Comparison of ENCODE assay signal across 10 cellular contexts in genomic region chr20:46027245-46027853, GRCh38. TPM values are rescaled to one million over a fixed set of nuclear protein-coding genes. Genes with fewer than 3 reads are reported as not detected.
DNase-seq lines count a peak whose midpoint lies in the region; ATAC-seq, FAIRE-seq and TF ChIP-seq lines count a peak whose summit lies in the region.
"Had no signal": no experiment of that assay in that cellular context is flagged by ENCODE, and none has a peak within 500 bp of the region (broad histone marks: within the 10 kb centered on the region; RNA-seq: fewer than 3 reads in every experiment).

No MANE protein-coding gene starts in this region.

- no peak overlapping the region for H3K27ac Mint-ChIP-seq in chondrocyte (ENCODE audit: unreplicated experiment)
- H3K27ac Mint-ChIP-seq: activated naive CD8-positive, alpha-beta T cell had no signal

- H3K9me3 Mint-ChIP-seq in chondrocyte (ENCODE audit: low read depth), result no peaks in the 10 kb centered on the region

- peak; percentile 63 for DNase-seq in DMS53 (lab: John Stamatoyannopoulos, UW)
- peak; percentile 82 for DNase-seq in HTR-8/SVneo (ENCODE audit: insufficient read length, low spot score)
- peak; percentile 59 for DNase-seq in amniotic epithelial cell (ENCODE audit: low read depth)
- no peak for DNase-seq in left lobe of liver (ENCODE audit: low spot score)
- no peak for DNase-seq in chondrocyte (ENCODE audit: low spot score)
- no peak for DNase-seq in COR-L47 (lab: John Stamatoyannopoulos, UW)
- DNase-seq: NCI-H187 treated with DMSO at 0.1 percent for 48 hours had no signal

- no peaks in the 10 kb centered on the region for H3K36me3 Mint-ChIP-seq in chondrocyte (ENCODE audit: low read depth)
- H3K36me3 Mint-ChIP-seq: activated naive CD8-positive, alpha-beta T cell had no signal

- H3K4me3 Mint-ChIP-seq in chondrocyte (ENCODE audit: unreplicated experiment), result no peak overlapping the region
- H3K4me3 Mint-ChIP-seq: activated naive CD8-positive, alpha-beta T cell had no signal

- no peaks in the 10 kb centered on the region for H3K4me1 Mint-ChIP-seq in chondrocyte (ENCODE audit: low read depth)

- peaks cover 60% of the 10 kb centered on the region for H3K27me3 Mint-ChIP-seq in chondrocyte (ENCODE audit: low read depth)

- TF ChIP-seq CTCF in chondrocyte (IDR thresholded peaks at IDR 0.05), result no peak

- no peak for FAIRE-seq in HTR-8/SVneo (lab: Jason Lieb, UNC)

- peak; percentile 38 for ATAC-seq in left lobe of liver
- ATAC-seq in HG03342 (IDR thresholded peaks at IDR 0.05; ENCODE audit: unreplicated experiment), result no peak
- no peak for ATAC-seq in GM21515 (IDR thresholded peaks at IDR 0.05; ENCODE audit: unreplicated experiment)

RNA-seq across cellular contexts. Expression of gene SLC12A5, which starts 1.7 kb away (rescaled TPM):
- total RNA-seq in left lobe of liver (not detected), chondrocyte (0.89 to 2.1 TPM (median 1.9 TPM) in 3 replicates)

RNA-seq across cellular contexts. Expression of gene MMP9, which starts 18.6 kb away (rescaled TPM):
- total RNA-seq in left lobe of liver (1.6 TPM), chondrocyte (2.1 to 2.2 TPM in 2 of 3 replicates, not detected in the other)

RNA-seq across cellular contexts. Expression of gene ZNF335, which starts 55.3 kb away (rescaled TPM):
- 7.6 TPM for total RNA-seq in left lobe of liver
- 14.2 to 18.3 TPM (median 14.6 TPM) in 3 replicates for total RNA-seq in chondrocyte

Comparison
In these comparisons a context has a peak if more than half of its experiments do, and no peak if none do; other contexts are left out.
1. DNase-seq: peak in DMS53 (single experiment), HTR-8/SVneo (single experiment) and amniotic epithelial cell (single experiment); none in left lobe of liver (single experiment), chondrocyte (single experiment) and COR-L47 (single experiment).